In the genomic region with DNA sequence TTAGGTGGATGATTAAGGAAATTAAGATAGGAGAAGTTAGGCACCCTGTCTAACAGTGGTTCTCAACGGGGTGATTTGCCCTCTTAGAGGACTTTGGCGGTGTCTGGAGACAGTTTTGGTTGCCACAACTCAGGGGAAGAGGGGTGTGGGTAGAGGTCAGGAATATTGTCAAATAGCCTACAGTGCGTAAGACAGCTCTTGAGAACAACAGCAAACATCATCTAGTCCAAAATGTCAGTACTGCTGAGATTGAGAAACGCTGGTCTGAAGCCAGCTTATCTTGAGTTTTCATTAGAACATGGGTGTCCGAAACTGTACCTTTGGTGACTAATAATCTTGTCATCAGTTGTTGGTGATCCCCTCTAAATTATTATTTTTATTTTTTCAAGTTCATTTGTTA, we compare ENCODE assay signal across 19 cellular contexts.
"Had no signal": no experiment of that assay in that cellular context is flagged by ENCODE, and none has a peak within 500 bp of the region (broad histone marks: within the 10 kb centered on the region; RNA-seq: fewer than 3 reads in every experiment).

No MANE protein-coding gene starts in this region.

- H3K36me3 Mint-ChIP-seq: activated naive CD8-positive, alpha-beta T cell treated with anti-CD3 and anti-CD28 coated beads for 36 hours; naive B cell; stimulated activated memory B cell treated with anti-CD40 and anti-IgM and Interleukin-4, amounts not matched to agents 10 μg/mL and 1 μg/mL and 100 μg/mL, for 72 hours had no signal

- H3K27ac Mint-ChIP-seq: activated naive CD8-positive, alpha-beta T cell treated with anti-CD3 and anti-CD28 coated beads for 36 hours; stimulated activated memory B cell treated with anti-CD40 and anti-IgM and Interleukin-4, amounts not matched to agents 10 μg/mL and 1 μg/mL and 100 μg/mL, for 72 hours had no signal

- H3K4me1 ChIP-seq: colonic mucosa, spleen, tibial nerve had no signal

- ATAC-seq: activated CD4-positive, CD25-positive, alpha-beta regulatory T cell treated with anti-CD3 and anti-CD28 coated beads, Interleukin-2, amount 50 U/mL, for 24 hours; sciatic nerve; stimulated activated memory B cell treated with anti-CD40 and anti-IgM and Interleukin-4, amounts not matched to agents 10 μg/mL and 1 μg/mL and 100 μg/mL, for 72 hours had no signal

- H3K4me3 ChIP-seq: cardiac muscle cell, colonic mucosa, spleen, tibial nerve had no signal

- H3K4me3 Mint-ChIP-seq: activated naive CD8-positive, alpha-beta T cell treated with anti-CD3 and anti-CD28 coated beads for 36 hours; naive B cell; stimulated activated memory B cell treated with anti-CD40 and anti-IgM and Interleukin-4, amounts not matched to agents 10 μg/mL and 1 μg/mL and 100 μg/mL, for 72 hours had no signal

- H3K9me3 ChIP-seq: colonic mucosa, spleen, tibial nerve had no signal

- H3K27ac ChIP-seq: cardiac muscle cell, colonic mucosa, epithelial cell of prostate, spleen, tibial nerve had no signal

- DNase-seq: activated CD4-positive, alpha-beta T cell treated with anti-CD3 and anti-CD28 coated beads, Interleukin-2, amount 50 U/mL, for 4 hours; activated gamma-delta T cell; activated naive CD8-positive, alpha-beta T cell treated with anti-CD3 and anti-CD28 coated beads for 36 hours; activated T-cell treated with anti-CD3 and anti-CD28 coated beads, Interleukin-2, amount 50 U/mL, for 48 hours; anterior cingulate cortex; colonic mucosa; effector CD4-positive, alpha-beta T cell; islet precursor cell; naive B cell; nucleus accumbens; SHP77; spleen; stimulated activated CD4-positive, alpha-beta T cell treated with anti-CD3 and anti-CD28 coated beads, Interleukin-1b, Interleukin-23, amount 100 ng/mL, for 48 hours had no signal

- H3K9me3 Mint-ChIP-seq: activated naive CD8-positive, alpha-beta T cell treated with anti-CD3 and anti-CD28 coated beads for 36 hours; naive B cell; stimulated activated memory B cell treated with anti-CD40 and anti-IgM and Interleukin-4, amounts not matched to agents 10 μg/mL and 1 μg/mL and 100 μg/mL, for 72 hours had no signal

- H3K27me3 ChIP-seq: cardiac muscle cell, colonic mucosa, tibial nerve had no signal

- H3K36me3 ChIP-seq: cardiac muscle cell, colonic mucosa, spleen, tibial nerve had no signal

- H3K4me1 Mint-ChIP-seq: activated naive CD8-positive, alpha-beta T cell treated with anti-CD3 and anti-CD28 coated beads for 36 hours had no signal

- H3K27me3 Mint-ChIP-seq: activated naive CD8-positive, alpha-beta T cell treated with anti-CD3 and anti-CD28 coated beads for 36 hours; naive B cell had no signal
